Comparison of ENCODE assay signal across 8 cellular contexts in genomic region chr5:61280205-61280604, GRCh38. TPM values are rescaled to one million over a fixed set of nuclear protein-coding genes. Genes with fewer than 3 reads are reported as not detected.
DNase-seq lines count a peak whose midpoint lies in the region; ATAC-seq and TF ChIP-seq lines count a peak whose summit lies in the region.

No MANE protein-coding gene starts in this region.

- H3K4me1 ChIP-seq in HEK293 (ENCODE audit: control insufficient read depth, insufficient read depth, low read length) = peaks cover 4% of the 10 kb centered on the region; the same call in 1 of the 2 replicates
- H3K4me1 ChIP-seq in transverse colon = peaks cover 3 to 28% (median 16%) of the 10 kb centered on the region in 4 donors

- no peak for TF ChIP-seq POLR2A in transverse colon (IDR thresholded peaks at IDR 0.05)

- DNase-seq in COLO668 (lab: John Stamatoyannopoulos, UW; ENCODE audit: unreplicated experiment) (peak; percentile 19), NCI-H226 (peak; percentile 85), dermis blood vessel endothelial cell (peak; percentile 91), transverse colon (no peak), GOT3 (lab: John Stamatoyannopoulos, UW) (no peak), posterior cingulate gyrus (no peak)

- in situ Hi-C loops in transverse colon (cut with MboI; ENCODE audit: low pct_ligation_motif_present in 1 of 4, low pct_unique_long_range_greater_than_20kb in 1 of 4, low sequenced_read_pairs in 3 of 4) = no loop called here

- POLR2A ChIA-PET in HEK293 (lab: Yijun Ruan, JAX) = interaction anchor here (0.6 to 2.5 kb wide), 3 partner anchors 13 to 51 kb away, joined by 3 to 26 read pairs (median 4); no protein-coding TSS in a partner anchor

- no peaks in the 10 kb centered on the region for H3K27me3 ChIP-seq in transverse colon

- TF ChIP-seq EP300 in transverse colon (IDR thresholded peaks at IDR 0.05; ENCODE audit: low read depth) = no peak

- CTCF ChIA-PET in HEK293 (lab: Yijun Ruan, JAX) = interaction anchor here (0.7 to 1.3 kb wide), 2 partner anchors 27 to 51 kb away, joined by 3 to 5 read pairs; no protein-coding TSS in a partner anchor

- no peaks in the 10 kb centered on the region for H3K9me3 ChIP-seq in HEK293 (ENCODE audit: control insufficient read depth, insufficient read depth, low read depth, low read length)
- no peaks in the 10 kb centered on the region for H3K9me3 ChIP-seq in transverse colon

- no peak for TF ChIP-seq CTCF in HEK293 (tag by site-specific recombination; IDR thresholded peaks at IDR 0.05)
- no peak for TF ChIP-seq CTCF in transverse colon (IDR thresholded peaks at IDR 0.05)

- ATAC-seq in GM21737 (IDR thresholded peaks at IDR 0.05; ENCODE audit: unreplicated experiment) = no peak

- intact Hi-C loops in transverse colon (cut with DNase I; ENCODE audit: low total_unique reads) = no loop called here
- intact Hi-C loops in posterior cingulate gyrus (cut with DNase I) = no loop called here

- H3K36me3 ChIP-seq in HEK293 (ENCODE audit: control insufficient read depth in 2 of 2, insufficient read depth in 1 of 2, low read length in 2 of 2) = no peaks in the 10 kb centered on the region
- no peaks in the 10 kb centered on the region for H3K36me3 ChIP-seq in transverse colon

- no peak overlapping the region for H3K4me3 ChIP-seq in HEK293 (ENCODE audit: low read depth, low read length)
- H3K4me3 ChIP-seq in transverse colon = no peak overlapping the region

- H3K27ac ChIP-seq in HEK293 (ENCODE audit: extremely low read depth, low read depth, low read length) = no peak overlapping the region
- H3K27ac ChIP-seq in transverse colon = peak overlapping the region in 3 of 4 donors; percentile 12 to 18 (median 17)

TF ChIP-seq in HEK293, 187 proteins besides CTCF, POLR2A, EP300 and RAD21:
- 0 out of 2 replicates have a peak, but pooled peaks have one; percentile 23 for TF ChIP-seq ZNF184 (tag by site-specific recombination; IDR thresholded peaks at IDR 0.05)
- 0 out of 2 replicates have a peak, but pooled peaks have one; percentile 51 for TF ChIP-seq ZEB2 (tag by site-specific recombination; IDR thresholded peaks at IDR 0.05)
- TF ChIP-seq, protein P1, sequence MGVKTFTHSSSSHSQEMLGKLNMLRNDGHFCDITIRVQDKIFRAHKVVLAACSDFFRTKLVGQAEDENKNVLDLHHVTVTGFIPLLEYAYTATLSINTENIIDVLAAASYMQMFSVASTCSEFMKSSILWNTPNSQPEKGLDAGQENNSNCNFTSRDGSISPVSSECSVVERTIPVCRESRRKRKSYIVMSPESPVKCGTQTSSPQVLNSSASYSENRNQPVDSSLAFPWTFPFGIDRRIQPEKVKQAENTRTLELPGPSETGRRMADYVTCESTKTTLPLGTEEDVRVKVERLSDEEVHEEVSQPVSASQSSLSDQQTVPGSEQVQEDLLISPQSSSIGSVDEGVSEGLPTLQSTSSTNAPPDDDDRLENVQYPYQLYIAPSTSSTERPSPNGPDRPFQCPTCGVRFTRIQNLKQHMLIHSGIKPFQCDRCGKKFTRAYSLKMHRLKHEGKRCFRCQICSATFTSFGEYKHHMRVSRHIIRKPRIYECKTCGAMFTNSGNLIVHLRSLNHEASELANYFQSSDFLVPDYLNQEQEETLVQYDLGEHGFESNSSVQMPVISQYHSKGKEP (tag by site-specific recombination; IDR thresholded peaks at IDR 0.05) = peak; percentile 39; the same call in 1 of the 2 replicates
- 0 out of 2 replicates have a peak, but pooled peaks have one; percentile 29 for TF ChIP-seq ZNF660 (tag by site-specific recombination; IDR thresholded peaks at IDR 0.05)
- TF ChIP-seq, protein P2, sequence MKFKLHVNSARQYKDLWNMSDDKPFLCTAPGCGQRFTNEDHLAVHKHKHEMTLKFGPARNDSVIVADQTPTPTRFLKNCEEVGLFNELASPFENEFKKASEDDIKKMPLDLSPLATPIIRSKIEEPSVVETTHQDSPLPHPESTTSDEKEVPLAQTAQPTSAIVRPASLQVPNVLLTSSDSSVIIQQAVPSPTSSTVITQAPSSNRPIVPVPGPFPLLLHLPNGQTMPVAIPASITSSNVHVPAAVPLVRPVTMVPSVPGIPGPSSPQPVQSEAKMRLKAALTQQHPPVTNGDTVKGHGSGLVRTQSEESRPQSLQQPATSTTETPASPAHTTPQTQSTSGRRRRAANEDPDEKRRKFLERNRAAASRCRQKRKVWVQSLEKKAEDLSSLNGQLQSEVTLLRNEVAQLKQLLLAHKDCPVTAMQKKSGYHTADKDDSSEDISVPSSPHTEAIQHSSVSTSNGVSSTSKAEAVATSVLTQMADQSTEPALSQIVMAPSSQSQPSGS (tag by site-specific recombination; IDR thresholded peaks at IDR 0.05; ENCODE audit: low read depth) = 0 out of 2 replicates have a peak, but pooled peaks have one; percentile 18
- TF ChIP-seq ZNF514 (tag by site-specific recombination; IDR thresholded peaks at IDR 0.05) = no peak
- no peak for TF ChIP-seq ZBTB8A (tag by site-specific recombination; IDR thresholded peaks at IDR 0.05)
- no peak for TF ChIP-seq ZNF404 (tag by site-specific recombination; IDR thresholded peaks at IDR 0.05)
- TF ChIP-seq ZNF292 (tag by site-specific recombination; IDR thresholded peaks at IDR 0.05; ENCODE audit: borderline replicate concordance, low read depth) = no peak
- TF ChIP-seq, protein P3, sequence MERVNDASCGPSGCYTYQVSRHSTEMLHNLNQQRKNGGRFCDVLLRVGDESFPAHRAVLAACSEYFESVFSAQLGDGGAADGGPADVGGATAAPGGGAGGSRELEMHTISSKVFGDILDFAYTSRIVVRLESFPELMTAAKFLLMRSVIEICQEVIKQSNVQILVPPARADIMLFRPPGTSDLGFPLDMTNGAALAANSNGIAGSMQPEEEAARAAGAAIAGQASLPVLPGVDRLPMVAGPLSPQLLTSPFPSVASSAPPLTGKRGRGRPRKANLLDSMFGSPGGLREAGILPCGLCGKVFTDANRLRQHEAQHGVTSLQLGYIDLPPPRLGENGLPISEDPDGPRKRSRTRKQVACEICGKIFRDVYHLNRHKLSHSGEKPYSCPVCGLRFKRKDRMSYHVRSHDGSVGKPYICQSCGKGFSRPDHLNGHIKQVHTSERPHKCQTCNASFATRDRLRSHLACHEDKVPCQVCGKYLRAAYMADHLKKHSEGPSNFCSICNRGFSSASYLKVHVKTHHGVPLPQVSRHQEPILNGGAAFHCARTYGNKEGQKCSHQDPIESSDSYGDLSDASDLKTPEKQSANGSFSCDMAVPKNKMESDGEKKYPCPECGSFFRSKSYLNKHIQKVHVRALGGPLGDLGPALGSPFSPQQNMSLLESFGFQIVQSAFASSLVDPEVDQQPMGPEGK (tag by site-specific recombination; IDR thresholded peaks at IDR 0.05) = 0 out of 2 replicates have a peak, but pooled peaks have one; percentile 26
- TF ChIP-seq, protein P4, sequence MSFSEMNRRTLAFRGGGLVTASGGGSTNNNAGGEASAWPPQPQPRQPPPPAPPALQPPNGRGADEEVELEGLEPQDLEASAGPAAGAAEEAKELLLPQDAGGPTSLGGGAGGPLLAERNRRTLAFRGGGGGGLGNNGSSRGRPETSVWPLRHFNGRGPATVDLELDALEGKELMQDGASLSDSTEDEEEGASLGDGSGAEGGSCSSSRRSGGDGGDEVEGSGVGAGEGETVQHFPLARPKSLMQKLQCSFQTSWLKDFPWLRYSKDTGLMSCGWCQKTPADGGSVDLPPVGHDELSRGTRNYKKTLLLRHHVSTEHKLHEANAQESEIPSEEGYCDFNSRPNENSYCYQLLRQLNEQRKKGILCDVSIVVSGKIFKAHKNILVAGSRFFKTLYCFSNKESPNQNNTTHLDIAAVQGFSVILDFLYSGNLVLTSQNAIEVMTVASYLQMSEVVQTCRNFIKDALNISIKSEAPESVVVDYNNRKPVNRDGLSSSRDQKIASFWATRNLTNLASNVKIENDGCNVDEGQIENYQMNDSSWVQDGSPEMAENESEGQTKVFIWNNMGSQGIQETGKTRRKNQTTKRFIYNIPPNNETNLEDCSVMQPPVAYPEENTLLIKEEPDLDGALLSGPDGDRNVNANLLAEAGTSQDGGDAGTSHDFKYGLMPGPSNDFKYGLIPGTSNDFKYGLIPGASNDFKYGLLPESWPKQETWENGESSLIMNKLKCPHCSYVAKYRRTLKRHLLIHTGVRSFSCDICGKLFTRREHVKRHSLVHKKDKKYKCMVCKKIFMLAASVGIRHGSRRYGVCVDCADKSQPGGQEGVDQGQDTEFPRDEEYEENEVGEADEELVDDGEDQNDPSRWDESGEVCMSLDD (tag by site-specific recombination; IDR thresholded peaks at IDR 0.05) = no peak
- peak; percentile 41; the same call in 1 of the 2 replicates for TF ChIP-seq FEZF1 (tag by site-specific recombination; IDR thresholded peaks at IDR 0.05)
- TF ChIP-seq ZBTB20 (tag by site-specific recombination; IDR thresholded peaks at IDR 0.05) = peak; percentile 30; the same call in 1 of the 2 replicates

RNA-seq across cellular contexts. Expression of gene ZSWIM6, which starts 51.9 kb away (rescaled TPM):
- total RNA-seq in dermis blood vessel endothelial cell (9.4 and 11.6 TPM in 2 replicates), transverse colon (10 to 100 TPM in 3 of 4 donors, 1 to 10 TPM in 1; 7.8 to 25.5 (median 21.0) TPM)

Comparison
In these comparisons a context has a peak if more than half of its experiments do, and no peak if none do; other contexts are left out.
1. DNase-seq: peak in COLO668 (single experiment), NCI-H226 (single experiment) and dermis blood vessel endothelial cell (single experiment); none in transverse colon (single experiment), GOT3 (single experiment) and posterior cingulate gyrus (0 of 10).